15 cellular contexts compared by ENCODE assay signal in genomic region chr5:56076486-56076885, GRCh38.
DNase-seq lines count a peak whose midpoint lies in the region; ATAC-seq and TF ChIP-seq lines count a peak whose summit lies in the region.
"Had no signal": no experiment of that assay in that cellular context is flagged by ENCODE, and none has a peak within 500 bp of the region (broad histone marks: within the 10 kb centered on the region; RNA-seq: fewer than 3 reads in every experiment).

No MANE protein-coding gene starts in this region.

- peak overlapping the region; percentile 84 for H3K27ac ChIP-seq in left ventricle myocardium inferior (replicated peaks)
- peak overlapping the region in 3 of 4 donors; percentile 65 to 82 (median 67) for H3K27ac ChIP-seq in esophagus muscularis mucosa (replicated peaks in 1 of 4)
- H3K27ac ChIP-seq in subcutaneous abdominal adipose tissue (ENCODE audit: low read depth, low read length), result peak overlapping the region; percentile 79

- CTCF ChIA-PET in GM10248 (lab: Yijun Ruan, JAX), result no interaction called here

- H3K36me3 ChIP-seq in left ventricle myocardium inferior (no peaks in the 10 kb centered on the region), esophagus muscularis mucosa (no peaks in the 10 kb centered on the region), subcutaneous abdominal adipose tissue (ENCODE audit: control insufficient read depth in 5 of 5, insufficient read depth in 5 of 5, low read length in 5 of 5) (no peaks in the 10 kb centered on the region)

- no peaks in the 10 kb centered on the region for H3K9me3 ChIP-seq in left ventricle myocardium inferior (replicated peaks)
- no peaks in the 10 kb centered on the region for H3K9me3 ChIP-seq in esophagus muscularis mucosa
- H3K9me3 ChIP-seq in subcutaneous abdominal adipose tissue (ENCODE audit: control insufficient read depth in 5 of 5, low read length in 5 of 5), result no peaks in the 10 kb centered on the region

- no peak for TF ChIP-seq EP300 in esophagus muscularis mucosa (IDR thresholded peaks at IDR 0.05)

- no peak overlapping the region for H3K9ac ChIP-seq in subcutaneous abdominal adipose tissue (ENCODE audit: low read length in 5 of 5)

- TF ChIP-seq CTCF in left ventricle myocardium inferior (IDR thresholded peaks at IDR 0.05; ENCODE audit: borderline replicate concordance), result no peak
- TF ChIP-seq CTCF in esophagus muscularis mucosa (IDR thresholded peaks at IDR 0.05), result no peak
- TF ChIP-seq CTCF in GM10248 (IDR thresholded peaks at IDR 0.05; ENCODE audit: control extremely low read depth, extremely low read depth, low read depth, missing control alignments), result no peak

- TF ChIP-seq POLR2A in esophagus muscularis mucosa (IDR thresholded peaks at IDR 0.05; ENCODE audit: low read depth), result no peak

- WGBS in esophagus muscularis mucosa, result 88% methylated on average over 3 of the region's 3 CpGs

- H3K4me1 ChIP-seq in left ventricle myocardium inferior (peaks cover 42% of the 10 kb centered on the region), esophagus muscularis mucosa (peaks cover 11 to 27% (median 17%) of the 10 kb centered on the region in 4 donors), subcutaneous abdominal adipose tissue (ENCODE audit: control insufficient read depth in 5 of 5, insufficient read depth in 5 of 5, low read length in 5 of 5) (peaks cover 8 to 64% (median 40%) of the 10 kb centered on the region in 5 donors)

- peaks cover 4% of the 10 kb centered on the region for H3K27me3 ChIP-seq in left ventricle myocardium inferior (ENCODE audit: low read depth)
- H3K27me3 ChIP-seq in esophagus muscularis mucosa, result no peaks in the 10 kb centered on the region
- no peaks in the 10 kb centered on the region for H3K27me3 ChIP-seq in subcutaneous abdominal adipose tissue (ENCODE audit: control insufficient read depth in 5 of 5, insufficient read depth in 4 of 5, low read length in 5 of 5)

- POLR2A ChIA-PET in GM10248 (lab: Yijun Ruan, JAX), result no interaction called here

- intact Hi-C loops in left ventricle myocardium inferior (cut with micrococcal nuclease), result no loop called here
- intact Hi-C loops in left cardiac atrium (cut with DNase I), result no loop called here
- intact Hi-C loops in esophagus muscularis mucosa (cut with DNase I), result no loop called here

- no peak overlapping the region for H3K4me3 ChIP-seq in left ventricle myocardium inferior
- no peak overlapping the region for H3K4me3 ChIP-seq in esophagus muscularis mucosa
- H3K4me3 ChIP-seq in subcutaneous abdominal adipose tissue (ENCODE audit: low read depth in 1 of 5, low read length in 5 of 5), result no peak overlapping the region
- H3K4me3 ChIP-seq: GM23338 had no signal

- DNase-seq in left ventricle myocardium inferior (no peak), left cardiac atrium (no peak), esophagus muscularis mucosa (ENCODE audit: extremely low spot score) (no peak), A172 (ENCODE audit: low spot score) (no peak), GM10248 (ENCODE audit: extremely low spot score) (no peak)
- DNase-seq: COR-L47, DND-41, GF-D8, H7, IMR-90, KBM-7 had no signal

- no peak for ATAC-seq in left cardiac atrium
- ATAC-seq in HG03139 (IDR thresholded peaks at IDR 0.05; ENCODE audit: unreplicated experiment), result no peak
- ATAC-seq: CD8-positive, alpha-beta T cell; GM23338 had no signal
